In the genomic region with DNA sequence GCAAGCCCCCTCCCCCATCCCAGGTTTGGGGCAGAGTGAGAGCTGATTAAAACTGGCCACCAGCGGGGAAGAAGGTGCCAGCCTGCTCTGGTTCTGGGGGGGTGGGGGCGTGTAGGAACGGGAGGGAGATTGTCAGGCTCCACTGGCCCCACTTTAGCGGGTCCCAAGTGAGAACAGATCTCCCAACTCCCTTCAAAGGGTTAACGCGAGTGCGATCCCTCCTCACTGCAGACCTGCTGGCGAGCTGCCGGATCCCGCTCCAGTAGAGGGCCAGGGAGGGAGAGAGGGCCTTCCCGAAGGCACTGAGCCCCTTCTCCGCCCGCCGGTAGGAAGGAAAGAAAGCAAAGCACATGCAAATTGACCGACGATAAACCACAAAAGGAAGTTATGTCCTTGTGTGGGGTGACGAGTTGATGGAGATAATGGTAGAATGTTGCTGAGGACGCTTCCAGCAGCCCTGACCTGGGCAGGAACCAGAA, we compare ENCODE assay signal across 11 cellular contexts. TPM values are rescaled to one million over a fixed set of nuclear protein-coding genes. Genes with fewer than 3 reads are reported as not detected.
DNase-seq lines count a peak whose midpoint lies in the region; ATAC-seq and TF ChIP-seq lines count a peak whose summit lies in the region.
"Had no signal": no experiment of that assay in that cellular context is flagged by ENCODE, and none has a peak within 500 bp of the region (broad histone marks: within the 10 kb centered on the region; RNA-seq: fewer than 3 reads in every experiment).

No MANE protein-coding gene starts in this region.

- no peaks in the 10 kb centered on the region for H3K9me3 Mint-ChIP-seq in activated CD8-positive, alpha-beta T cell treated with anti-CD3 and anti-CD28 coated beads, Interleukin-2, amount 10 ng/mL, durations not matched to agents 7 days and 5 days (ENCODE audit: insufficient read depth)

- peaks cover 38% of the 10 kb centered on the region for H3K27me3 Mint-ChIP-seq in activated CD8-positive, alpha-beta T cell treated with anti-CD3 and anti-CD28 coated beads, Interleukin-2, amount 10 ng/mL, durations not matched to agents 7 days and 5 days (ENCODE audit: low read depth)

- TF ChIP-seq CTCF in smooth muscle cell (IDR thresholded peaks at IDR 0.05; ENCODE audit: borderline replicate concordance, insufficient read depth, poor library complexity, severe bottlenecking) = no peak

- no peaks in the 10 kb centered on the region for H3K79me2 ChIP-seq in smooth muscle cell (ENCODE audit: low read depth)

- H4K20me1 ChIP-seq in smooth muscle cell (ENCODE audit: low read depth) = no peaks in the 10 kb centered on the region

- DNase-seq in NCI-H345 (lab: John Stamatoyannopoulos, UW) = peak; percentile 36
- no peak for DNase-seq in NCI-H345 treated with DMSO at 0.1 percent for 48 hours (lab: John Stamatoyannopoulos, UW; ENCODE audit: unreplicated experiment)
- no peak for DNase-seq in activated CD8-positive, alpha-beta T cell treated with anti-CD3 and anti-CD28 coated beads, Interleukin-2, amount 10 ng/mL, durations not matched to agents 7 days and 5 days
- DNase-seq in smooth muscle cell (lab: John Stamatoyannopoulos, UW; ENCODE audit: unreplicated experiment) = no peak
- no peak for DNase-seq in HEK293T (ENCODE audit: extremely low spot score)
- DNase-seq: colonic mucosa had no signal

- peaks cover 10% of the 10 kb centered on the region for H3K4me1 Mint-ChIP-seq in activated CD8-positive, alpha-beta T cell treated with anti-CD3 and anti-CD28 coated beads, Interleukin-2, amount 10 ng/mL, durations not matched to agents 7 days and 5 days (ENCODE audit: low read depth)

- H3K36me3 Mint-ChIP-seq in activated CD8-positive, alpha-beta T cell treated with anti-CD3 and anti-CD28 coated beads, Interleukin-2, amount 10 ng/mL, durations not matched to agents 7 days and 5 days (ENCODE audit: low read depth) = peaks cover 3% of the 10 kb centered on the region

- H3K4me2 ChIP-seq in smooth muscle cell = peak overlapping the region; percentile 89
- H3K4me2 ChIP-seq: A549 had no signal

- peak overlapping the region; percentile 2 for H3K27ac Mint-ChIP-seq in activated CD8-positive, alpha-beta T cell treated with anti-CD3 and anti-CD28 coated beads, Interleukin-2, amount 10 ng/mL, durations not matched to agents 7 days and 5 days

- H3K4me3 ChIP-seq in iPS-20b (ENCODE audit: low read length) = peak overlapping the region; percentile 83
- H3K4me3 ChIP-seq in smooth muscle cell = peak overlapping the region; percentile 42
- H3K4me3 ChIP-seq: A549, colonic mucosa had no signal

- H3K36me3 ChIP-seq in iPS-20b (ENCODE audit: insufficient read depth, low read depth, low read length) (no peaks in the 10 kb centered on the region), smooth muscle cell (ENCODE audit: low read depth) (no peaks in the 10 kb centered on the region)
- H3K36me3 ChIP-seq: colonic mucosa had no signal

- H3K9me3 ChIP-seq in iPS-20b (ENCODE audit: insufficient read depth, low read depth, low read length) = no peaks in the 10 kb centered on the region
- no peaks in the 10 kb centered on the region for H3K9me3 ChIP-seq in smooth muscle cell (replicated peaks; ENCODE audit: low read depth)
- H3K9me3 ChIP-seq: A549, colonic mucosa had no signal

- H3K4me1 ChIP-seq in iPS-20b (ENCODE audit: insufficient read depth, low read length) (peaks cover 20% of the 10 kb centered on the region), smooth muscle cell (ENCODE audit: low read depth) (peaks cover 11% of the 10 kb centered on the region)
- H3K4me1 ChIP-seq: A549, colonic mucosa had no signal

- H3K27me3 ChIP-seq in iPS-20b (ENCODE audit: insufficient read depth, low read length) (peaks cover 56% of the 10 kb centered on the region), smooth muscle cell (ENCODE audit: low read depth) (peaks cover 37% of the 10 kb centered on the region)

- H3K27ac ChIP-seq in iPS-20b (ENCODE audit: low read length) = no peak overlapping the region
- H3K27ac ChIP-seq in smooth muscle cell (ENCODE audit: low read depth) = no peak overlapping the region
- H3K27ac ChIP-seq: A549, colonic mucosa had no signal

- peak overlapping the region; percentile 38 for H2AFZ ChIP-seq in smooth muscle cell (ENCODE audit: low read depth)

- H3K9ac ChIP-seq in iPS-20b (ENCODE audit: low read depth, low read length) = peak overlapping the region; percentile 66; the same call in 1 of the 2 replicates
- no peak overlapping the region for H3K9ac ChIP-seq in smooth muscle cell (ENCODE audit: low read depth)

- CTCF ChIA-PET in activated CD8-positive, alpha-beta T cell treated with anti-CD3 and anti-CD28 coated beads, Interleukin-2, amount 10 ng/mL, durations not matched to agents 7 days and 5 days (lab: Charles Lee) = no interaction called here
- CTCF ChIA-PET in HEK293T (lab: Yijun Ruan, JAX) = interaction anchor here (0.6 kb wide), 1 partner anchor 18 kb away, joined by 4 read pairs; no protein-coding TSS in a partner anchor

- POLR2A ChIA-PET in activated CD8-positive, alpha-beta T cell treated with anti-CD3 and anti-CD28 coated beads, Interleukin-2, amount 10 ng/mL, durations not matched to agents 7 days and 5 days (lab: Charles Lee) = no interaction called here
- POLR2A ChIA-PET in HEK293T (lab: Yijun Ruan, JAX) = no interaction called here

- ATAC-seq in activated CD8-positive, alpha-beta T cell treated with anti-CD3 and anti-CD28 coated beads, Interleukin-2, amount 10 ng/mL, durations not matched to agents 7 days and 5 days = no peak
- ATAC-seq in HG03521 (IDR thresholded peaks at IDR 0.05; ENCODE audit: unreplicated experiment) = no peak
- no peak for ATAC-seq in HG03025 (IDR thresholded peaks at IDR 0.05; ENCODE audit: low FRiP score, unreplicated experiment)

- WGBS in smooth muscle cell (ENCODE audit: low lambda C conversion rate) = 2% methylated on average over 17 of the region's 18 CpGs

- no peaks in the 10 kb centered on the region for H3F3A ChIP-seq in smooth muscle cell (ENCODE audit: low read depth)

- H3K4me3 Mint-ChIP-seq in activated CD8-positive, alpha-beta T cell treated with anti-CD3 and anti-CD28 coated beads, Interleukin-2, amount 10 ng/mL, durations not matched to agents 7 days and 5 days = peak overlapping the region; percentile 3

TF ChIP-seq in HEK293T, 16 proteins besides CTCF, POLR2A, EP300 and RAD21:
- TF ChIP-seq FOXK2 (IDR thresholded peaks at IDR 0.05) (no peak), SP1 (IDR thresholded peaks at IDR 0.05) (no peak), HDGF (IDR thresholded peaks at IDR 0.05; ENCODE audit: borderline replicate concordance) (no peak), ELF4 (IDR thresholded peaks at IDR 0.05) (no peak), L3MBTL2 (conservative IDR thresholded peaks at IDR 0.05) (no peak), FOXM1 (IDR thresholded peaks at IDR 0.05; ENCODE audit: borderline replicate concordance) (no peak), CTBP1 (IDR thresholded peaks at IDR 0.05; ENCODE audit: borderline replicate concordance) (no peak), ZNF384 (IDR thresholded peaks at IDR 0.05) (no peak), BHLHE40 (IDR thresholded peaks at IDR 0.05; ENCODE audit: borderline replicate concordance) (no peak), NFRKB (IDR thresholded peaks at IDR 0.05) (no peak), SUZ12 (IDR thresholded peaks at IDR 0.05) (no peak), LEF1 (IDR thresholded peaks at IDR 0.05; ENCODE audit: borderline replicate concordance) (no peak), TARDBP (IDR thresholded peaks at IDR 0.05) (no peak), FOXA1 (IDR thresholded peaks at IDR 0.05) (no peak), ARNT (IDR thresholded peaks at IDR 0.05) (no peak)
- TF ChIP-seq, protein P1, sequence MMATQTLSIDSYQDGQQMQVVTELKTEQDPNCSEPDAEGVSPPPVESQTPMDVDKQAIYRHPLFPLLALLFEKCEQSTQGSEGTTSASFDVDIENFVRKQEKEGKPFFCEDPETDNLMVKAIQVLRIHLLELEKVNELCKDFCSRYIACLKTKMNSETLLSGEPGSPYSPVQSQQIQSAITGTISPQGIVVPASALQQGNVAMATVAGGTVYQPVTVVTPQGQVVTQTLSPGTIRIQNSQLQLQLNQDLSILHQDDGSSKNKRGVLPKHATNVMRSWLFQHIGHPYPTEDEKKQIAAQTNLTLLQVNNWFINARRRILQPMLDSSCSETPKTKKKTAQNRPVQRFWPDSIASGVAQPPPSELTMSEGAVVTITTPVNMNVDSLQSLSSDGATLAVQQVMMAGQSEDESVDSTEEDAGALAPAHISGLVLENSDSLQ (IDR thresholded peaks at IDR 0.05) = no peak

RNA-seq across cellular contexts. Expression of gene NRG3, which starts 1.3 kb away (rescaled TPM):
- total RNA-seq in activated CD8-positive, alpha-beta T cell treated with anti-CD3 and anti-CD28 coated beads, Interleukin-2, amount 10 ng/mL, durations not matched to agents 7 days and 5 days = not detected
- total RNA-seq in smooth muscle cell = 2.4 and 4.0 TPM in 2 replicates
- polyA plus RNA-seq in smooth muscle cell = 4.3 and 4.8 TPM in 2 replicates
- total RNA-seq: mononuclear cell had no signal
- polyA plus RNA-seq: A549 had no signal
